Comparison of ENCODE assay signal across 20 cellular contexts in genomic region chr17:37736428-37736827, GRCh38. TPM values are rescaled to one million over a fixed set of nuclear protein-coding genes. Genes with fewer than 3 reads are reported as not detected.
DNase-seq lines count a peak whose midpoint lies in the region; ATAC-seq and TF ChIP-seq lines count a peak whose summit lies in the region.
"Had no signal": no experiment of that assay in that cellular context is flagged by ENCODE, and none has a peak within 500 bp of the region (broad histone marks: within the 10 kb centered on the region; RNA-seq: fewer than 3 reads in every experiment).

No MANE protein-coding gene starts in this region.

- H3K4me1 ChIP-seq in mesendoderm (ENCODE audit: control insufficient read depth, low read depth, low read length), result peaks cover 4% of the 10 kb centered on the region
- H3K4me1 ChIP-seq in effector memory CD4-positive, alpha-beta T cell (ENCODE audit: control insufficient read depth, insufficient read depth, low read length, poor library complexity, severe bottlenecking), result no peaks in the 10 kb centered on the region

- no peaks in the 10 kb centered on the region for H3K36me3 Mint-ChIP-seq in activated CD4-positive, alpha-beta T cell treated with anti-CD3 and anti-CD28 coated beads for 36 hours (ENCODE audit: low read depth)
- H3K36me3 Mint-ChIP-seq in activated T-cell treated with anti-CD3 and anti-CD28 coated beads, Interleukin-2, amount 50 U/mL, for 72 hours (ENCODE audit: insufficient read depth in 2 of 2), result no peaks in the 10 kb centered on the region
- no peaks in the 10 kb centered on the region for H3K36me3 Mint-ChIP-seq in activated T-cell treated with anti-CD3 and anti-CD28 coated beads, Interleukin-2, amount 50 U/mL, for 4 hours (ENCODE audit: insufficient read depth)
- peaks cover 96% of the 10 kb centered on the region for H3K36me3 Mint-ChIP-seq in Calu3 (ENCODE audit: insufficient read depth, unreplicated experiment)
- H3K36me3 Mint-ChIP-seq: CD4-positive, alpha-beta memory T cell; IgD-negative memory B cell had no signal

- H3K56ac ChIP-seq in mesendoderm (ENCODE audit: low read length), result peak overlapping the region; percentile 10

- H3K4me1 Mint-ChIP-seq in activated CD4-positive, alpha-beta T cell treated with anti-CD3 and anti-CD28 coated beads for 36 hours, result no peaks in the 10 kb centered on the region
- no peaks in the 10 kb centered on the region for H3K4me1 Mint-ChIP-seq in activated T-cell treated with anti-CD3 and anti-CD28 coated beads, Interleukin-2, amount 50 U/mL, for 72 hours (ENCODE audit: low read depth)
- no peaks in the 10 kb centered on the region for H3K4me1 Mint-ChIP-seq in activated T-cell treated with anti-CD3 and anti-CD28 coated beads, Interleukin-2, amount 50 U/mL, for 4 hours (ENCODE audit: low read depth)
- peaks cover 52% of the 10 kb centered on the region for H3K4me1 Mint-ChIP-seq in Calu3 (ENCODE audit: low read depth, unreplicated experiment)

- H3K4me3 Mint-ChIP-seq in activated CD4-positive, alpha-beta T cell treated with anti-CD3 and anti-CD28 coated beads for 36 hours, result no peak overlapping the region
- no peak overlapping the region for H3K4me3 Mint-ChIP-seq in activated T-cell treated with anti-CD3 and anti-CD28 coated beads, Interleukin-2, amount 50 U/mL, for 72 hours
- no peak overlapping the region for H3K4me3 Mint-ChIP-seq in activated T-cell treated with anti-CD3 and anti-CD28 coated beads, Interleukin-2, amount 50 U/mL, for 4 hours
- no peak overlapping the region for H3K4me3 Mint-ChIP-seq in Calu3 (ENCODE audit: low read depth, unreplicated experiment)
- H3K4me3 Mint-ChIP-seq: CD4-positive, alpha-beta memory T cell; IgD-negative memory B cell had no signal

- ATAC-seq in activated CD4-positive, alpha-beta T cell treated with anti-CD3 and anti-CD28 coated beads for 36 hours, result peak; percentile 23
- peak; percentile 53 to 64 for ATAC-seq in activated T-cell treated with anti-CD3 and anti-CD28 coated beads, Interleukin-2, amount 50 U/mL, for 72 hours (replicated peaks in 1 of 2)
- no peak for ATAC-seq in activated T-cell treated with anti-CD3 and anti-CD28 coated beads, Interleukin-2, amount 50 U/mL, for 4 hours

- no CpG with 5 or more reads among the region's 6 CpGs for WGBS in mesendoderm (ENCODE audit: extremely low coverage, insufficient coverage, low lambda C conversion rate)

- peaks cover 10% of the 10 kb centered on the region for H3K27me3 ChIP-seq in mesendoderm (ENCODE audit: insufficient read depth, low read length, poor library complexity)
- peaks cover 30% of the 10 kb centered on the region for H3K27me3 ChIP-seq in effector memory CD4-positive, alpha-beta T cell (replicated peaks; ENCODE audit: control insufficient read depth, insufficient read depth, low read length, poor library complexity, severe bottlenecking)

- H3K9me3 ChIP-seq in effector memory CD4-positive, alpha-beta T cell (ENCODE audit: control insufficient read depth, low read length), result no peaks in the 10 kb centered on the region
- H3K9me3 ChIP-seq: BLaER1 had no signal

- no peak for TF ChIP-seq CTCF in Calu3 (IDR thresholded peaks at IDR 0.05; ENCODE audit: unreplicated experiment)

- no peak overlapping the region for H3K4ac ChIP-seq in mesendoderm (ENCODE audit: low read depth, low read length)

- no peak overlapping the region for H3K9ac ChIP-seq in mesendoderm (ENCODE audit: low read length)
- H3K9ac ChIP-seq: BLaER1, GM23248 had no signal

- POLR2A ChIA-PET in activated CD4-positive, alpha-beta T cell treated with anti-CD3 and anti-CD28 coated beads for 36 hours (lab: Charles Lee), result no interaction called here

- no peak overlapping the region for H3K23ac ChIP-seq in mesendoderm (ENCODE audit: low read length)

- no peak overlapping the region for H3K4me3 ChIP-seq in mesendoderm (ENCODE audit: low read length)
- no peak overlapping the region for H3K4me3 ChIP-seq in effector memory CD4-positive, alpha-beta T cell (ENCODE audit: insufficient read depth, low read depth, low read length, poor library complexity, severe bottlenecking)
- H3K4me3 ChIP-seq: BLaER1, GM23248 had no signal

- H3K27ac Mint-ChIP-seq in activated CD4-positive, alpha-beta T cell treated with anti-CD3 and anti-CD28 coated beads for 36 hours, result no peak overlapping the region
- no peak overlapping the region for H3K27ac Mint-ChIP-seq in activated T-cell treated with anti-CD3 and anti-CD28 coated beads, Interleukin-2, amount 50 U/mL, for 72 hours
- H3K27ac Mint-ChIP-seq in Calu3 (ENCODE audit: unreplicated experiment), result peak overlapping the region; percentile 38
- H3K27ac Mint-ChIP-seq: CD4-positive, alpha-beta memory T cell; IgD-negative memory B cell had no signal

- DNase-seq in activated CD4-positive, alpha-beta T cell treated with anti-CD3 and anti-CD28 coated beads for 36 hours, result peak; percentile 14
- DNase-seq in activated CD4-positive, alpha-beta T cell treated with anti-CD3 and anti-CD28 coated beads, Interleukin-2, amount 50 U/mL, for 1 hour, result no peak
- DNase-seq in activated T-cell treated with anti-CD3 and anti-CD28 coated beads, Interleukin-2, amount 50 U/mL, for 72 hours, result peak; percentile 10 to 18
- DNase-seq in activated T-cell treated with anti-CD3 and anti-CD28 coated beads, Interleukin-2, amount 50 U/mL, for 4 hours, result no peak
- DNase-seq in Calu3 (no peak), mesendoderm (no peak), HK-2 (ENCODE audit: unreplicated experiment) (no peak)
- no peak for DNase-seq in effector memory CD4-positive, alpha-beta T cell
- DNase-seq: 8988T; CD4-positive, alpha-beta memory T cell; DMS 273 treated with DMSO at 0.1 percent for 48 hours; DND-41; EL had no signal

- H2BK15ac ChIP-seq in mesendoderm (replicated peaks; ENCODE audit: low read depth), result no peak overlapping the region

- H3K18ac ChIP-seq in mesendoderm (ENCODE audit: low read length), result no peak overlapping the region

- H3K79me1 ChIP-seq in mesendoderm (ENCODE audit: low read length), result no peaks in the 10 kb centered on the region

- H2AK5ac ChIP-seq in mesendoderm (ENCODE audit: low read length), result no peak overlapping the region

- intact Hi-C loops in activated CD4-positive, alpha-beta T cell treated with anti-CD3 and anti-CD28 coated beads for 36 hours (cut with DNase I, micrococcal nuclease), result no loop called here
- intact Hi-C loops in Calu3 (cut with micrococcal nuclease; ENCODE audit: unreplicated experiment), result no loop called here

- no peak overlapping the region for H2BK120ac ChIP-seq in mesendoderm (ENCODE audit: low read depth, low read length)

- no peak overlapping the region for H3K27ac ChIP-seq in mesendoderm (ENCODE audit: low read depth, low read length)
- no peak overlapping the region for H3K27ac ChIP-seq in effector memory CD4-positive, alpha-beta T cell (ENCODE audit: insufficient read depth, low read length, poor library complexity, severe bottlenecking)
- H3K27ac ChIP-seq: BLaER1, GM23248 had no signal

- no peaks in the 10 kb centered on the region for H3K9me3 Mint-ChIP-seq in activated CD4-positive, alpha-beta T cell treated with anti-CD3 and anti-CD28 coated beads for 36 hours (ENCODE audit: low read depth)
- no peaks in the 10 kb centered on the region for H3K9me3 Mint-ChIP-seq in activated T-cell treated with anti-CD3 and anti-CD28 coated beads, Interleukin-2, amount 50 U/mL, for 72 hours
- H3K9me3 Mint-ChIP-seq in activated T-cell treated with anti-CD3 and anti-CD28 coated beads, Interleukin-2, amount 50 U/mL, for 4 hours, result no peaks in the 10 kb centered on the region
- no peaks in the 10 kb centered on the region for H3K9me3 Mint-ChIP-seq in Calu3 (ENCODE audit: low read depth, unreplicated experiment)

- H4K5ac ChIP-seq in mesendoderm (ENCODE audit: low read length), result no peak overlapping the region

- no peaks in the 10 kb centered on the region for H3K79me2 ChIP-seq in mesendoderm (ENCODE audit: control insufficient read depth, insufficient read depth, low read length)

- peaks cover 32% of the 10 kb centered on the region for H3K27me3 Mint-ChIP-seq in activated CD4-positive, alpha-beta T cell treated with anti-CD3 and anti-CD28 coated beads for 36 hours
- peaks cover 49% of the 10 kb centered on the region for H3K27me3 Mint-ChIP-seq in activated T-cell treated with anti-CD3 and anti-CD28 coated beads, Interleukin-2, amount 50 U/mL, for 72 hours (ENCODE audit: low read depth)
- H3K27me3 Mint-ChIP-seq in activated T-cell treated with anti-CD3 and anti-CD28 coated beads, Interleukin-2, amount 50 U/mL, for 4 hours (ENCODE audit: low read depth), result peaks cover 47% of the 10 kb centered on the region
- no peaks in the 10 kb centered on the region for H3K27me3 Mint-ChIP-seq in Calu3 (ENCODE audit: unreplicated experiment)

- CTCF ChIA-PET in activated CD4-positive, alpha-beta T cell treated with anti-CD3 and anti-CD28 coated beads for 36 hours (lab: Charles Lee), result interaction anchor here (0.8 kb wide), 1 partner anchor 529 kb away, joined by 3 read pairs; no protein-coding TSS in a partner anchor
- CTCF ChIA-PET in Calu3 (lab: Charles Lee), result interaction anchor here (2.2 to 7.4 kb wide), 2 partner anchors 19 to 28 kb away, joined by 19 to 65 read pairs; no protein-coding TSS in a partner anchor

- BruUV-seq in Calu3 (replicated peaks; lab: Mats Ljungman, UMichigan), result no TSS peak

- H3K4me2 ChIP-seq in mesendoderm (ENCODE audit: low read length), result no peak overlapping the region
- H3K4me2 ChIP-seq: BLaER1 had no signal

- no peaks in the 10 kb centered on the region for H3K36me3 ChIP-seq in mesendoderm (ENCODE audit: control insufficient read depth, insufficient read depth, low read length)
- no peaks in the 10 kb centered on the region for H3K36me3 ChIP-seq in effector memory CD4-positive, alpha-beta T cell (ENCODE audit: control insufficient read depth, insufficient read depth, low read length)
- H3K36me3 ChIP-seq: BLaER1 had no signal

- no peak overlapping the region for H4K8ac ChIP-seq in mesendoderm (ENCODE audit: low read depth, low read length)

- H2BK5ac ChIP-seq in mesendoderm (ENCODE audit: low read length), result no peak overlapping the region

RNA-seq across cellular contexts. Expression of gene HNF1B, which starts 8.4 kb away (rescaled TPM):
- total RNA-seq in activated CD4-positive, alpha-beta T cell treated with anti-CD3 and anti-CD28 coated beads for 36 hours, result not detected
- total RNA-seq in activated T-cell treated with anti-CD3 and anti-CD28 coated beads, Interleukin-2, amount 50 U/mL, for 72 hours, result under 1 TPM; 0.19 to 0.48 TPM
- total RNA-seq in activated T-cell treated with anti-CD3 and anti-CD28 coated beads, Interleukin-2, amount 50 U/mL, for 4 hours, result under 1 TPM in 1 of 3 donors, not detected in 2; 0.16 TPM
- 127 and 130 TPM in 2 replicates for total RNA-seq in Calu3 (2022)
- 0.24 TPM for polyA plus RNA-seq in mesendoderm (2013, experiment 1 of 2)
- 0.22 TPM for polyA plus RNA-seq in mesendoderm (2013, experiment 2 of 2)
- total RNA-seq: A673; CD4-positive, alpha-beta memory T cell; G401; GM23248 had no signal
- polyA plus RNA-seq: AG04450; CD14-positive monocyte; CD4-positive, alpha-beta memory T cell; GM23248; IgD-negative memory B cell had no signal

Comparison
In these comparisons a context has a peak if more than half of its experiments do, and no peak if none do; other contexts are left out.
1. ATAC-seq: peak in activated CD4-positive, alpha-beta T cell treated with anti-CD3 and anti-CD28 coated beads for 36 hours (single experiment) and activated T-cell treated with anti-CD3 and anti-CD28 coated beads, Interleukin-2, amount 50 U/mL, for 72 hours (2 of 2); none in activated T-cell treated with anti-CD3 and anti-CD28 coated beads, Interleukin-2, amount 50 U/mL, for 4 hours (0 of 2).
2. DNase-seq: peak in activated CD4-positive, alpha-beta T cell treated with anti-CD3 and anti-CD28 coated beads for 36 hours (single experiment) and activated T-cell treated with anti-CD3 and anti-CD28 coated beads, Interleukin-2, amount 50 U/mL, for 72 hours (2 of 2); none in activated CD4-positive, alpha-beta T cell treated with anti-CD3 and anti-CD28 coated beads, Interleukin-2, amount 50 U/mL, for 1 hour (single experiment), activated T-cell treated with anti-CD3 and anti-CD28 coated beads, Interleukin-2, amount 50 U/mL, for 4 hours (single experiment), Calu3 (single experiment), mesendoderm (single experiment), effector memory CD4-positive, alpha-beta T cell (0 of 3) and HK-2 (single experiment).
3. RNA of gene HNF1B, which starts 8.4 kb away (total RNA-seq): 127 to 130 TPM in Calu3; 0.19 to 0.48 TPM in activated T-cell treated with anti-CD3 and anti-CD28 coated beads, Interleukin-2, amount 50 U/mL, for 72 hours, not detected in activated CD4-positive, alpha-beta T cell treated with anti-CD3 and anti-CD28 coated beads for 36 hours and 0.16 TPM in activated T-cell treated with anti-CD3 and anti-CD28 coated beads, Interleukin-2, amount 50 U/mL, for 4 hours; every median in the first group is over 10 times any median in the second.